ENCODE assay signal across 8 cellular contexts in the genomic region with DNA sequence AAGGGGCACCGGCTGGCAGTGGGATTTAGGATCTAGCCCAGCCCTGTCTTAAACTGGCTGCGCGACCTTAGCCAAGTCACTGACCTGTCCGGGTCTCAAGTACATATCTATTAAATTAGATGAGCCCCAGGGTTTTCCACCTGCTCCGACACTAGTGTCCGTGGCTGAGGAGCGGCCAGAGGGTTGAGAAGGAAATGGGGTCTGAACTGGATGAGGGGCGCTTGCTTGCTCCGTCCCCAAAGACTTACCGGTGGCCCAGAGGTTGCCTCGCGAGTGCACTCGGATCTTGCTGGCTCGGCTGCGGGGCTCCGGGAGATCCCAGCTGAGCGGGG. TPM values are rescaled to one million over a fixed set of nuclear protein-coding genes. Genes with fewer than 3 reads are reported as not detected.
DNase-seq lines count a peak whose midpoint lies in the region; ATAC-seq and TF ChIP-seq lines count a peak whose summit lies in the region.

No MANE protein-coding gene starts in this region.

- H3K9me3 ChIP-seq in left lung: no peaks in the 10 kb centered on the region
- no peaks in the 10 kb centered on the region for H3K9me3 ChIP-seq in thymus (ENCODE audit: control insufficient read depth)

- WGBS in thymus: 32% methylated on average over 17 of the region's 17 CpGs

- peaks cover 22% of the 10 kb centered on the region for H3K4me1 Mint-ChIP-seq in activated CD4-positive, alpha-beta T cell treated with anti-CD3 and anti-CD28 coated beads, Interleukin-2, amount 10 ng/mL, durations not matched to agents 24 days and 14 days
- peaks cover 45% of the 10 kb centered on the region for H3K4me1 Mint-ChIP-seq in activated naive CD8-positive, alpha-beta T cell treated with anti-CD3 and anti-CD28 coated beads, Interleukin-2, amount 50 U/mL, for 24 hours

- peak overlapping the region; percentile 78 for H3K4me3 Mint-ChIP-seq in activated CD4-positive, alpha-beta T cell treated with anti-CD3 and anti-CD28 coated beads, Interleukin-2, amount 10 ng/mL, durations not matched to agents 24 days and 14 days
- H3K4me3 Mint-ChIP-seq in activated naive CD8-positive, alpha-beta T cell treated with anti-CD3 and anti-CD28 coated beads, Interleukin-2, amount 50 U/mL, for 24 hours: peak overlapping the region; percentile 69

- peaks cover 9% of the 10 kb centered on the region for H3K36me3 Mint-ChIP-seq in activated CD4-positive, alpha-beta T cell treated with anti-CD3 and anti-CD28 coated beads, Interleukin-2, amount 10 ng/mL, durations not matched to agents 24 days and 14 days (ENCODE audit: low read depth)
- no peaks in the 10 kb centered on the region for H3K36me3 Mint-ChIP-seq in activated naive CD8-positive, alpha-beta T cell treated with anti-CD3 and anti-CD28 coated beads, Interleukin-2, amount 50 U/mL, for 24 hours (ENCODE audit: low read depth)

- intact Hi-C loops in activated CD4-positive, alpha-beta T cell treated with anti-CD3 and anti-CD28 coated beads, Interleukin-2, amount 10 ng/mL, durations not matched to agents 24 days and 14 days (cut with micrococcal nuclease): loop anchor here (1.0 kb wide), 2 partner anchors 12 to 55 kb away; no protein-coding TSS in a partner anchor
- intact Hi-C loops in left lung (cut with DNase I): no loop called here

- DNase-seq in activated CD4-positive, alpha-beta T cell treated with anti-CD3 and anti-CD28 coated beads, Interleukin-2, amount 10 ng/mL, durations not matched to agents 24 days and 14 days: no peak
- DNase-seq in activated CD4-positive, alpha-beta T cell treated with anti-CD3 and anti-CD28 coated beads, Interleukin-2, amount 50 U/mL, for 1 hour: no peak
- no peak for DNase-seq in activated naive CD8-positive, alpha-beta T cell treated with anti-CD3 and anti-CD28 coated beads, Interleukin-2, amount 50 U/mL, for 24 hours
- no peak for DNase-seq in left lung
- DNase-seq in GM19238 (ENCODE audit: insufficient read length, low spot score): no peak
- DNase-seq in activated CD4-positive, alpha-beta T cell treated with anti-CD3 and anti-CD28 coated beads, Interleukin-2, amount 50 U/mL, for 48 hours: no peak

- H3K27me3 ChIP-seq in left lung (no peaks in the 10 kb centered on the region), thymus (ENCODE audit: control insufficient read depth, insufficient read depth) (no peaks in the 10 kb centered on the region)

- TF ChIP-seq CTCF in left lung (IDR thresholded peaks at IDR 0.05): no peak

- peak overlapping the region; percentile 75 for H3K27ac Mint-ChIP-seq in activated CD4-positive, alpha-beta T cell treated with anti-CD3 and anti-CD28 coated beads, Interleukin-2, amount 10 ng/mL, durations not matched to agents 24 days and 14 days
- peak overlapping the region; percentile 39 for H3K27ac Mint-ChIP-seq in activated naive CD8-positive, alpha-beta T cell treated with anti-CD3 and anti-CD28 coated beads, Interleukin-2, amount 50 U/mL, for 24 hours

- no peak for ATAC-seq in activated naive CD8-positive, alpha-beta T cell treated with anti-CD3 and anti-CD28 coated beads, Interleukin-2, amount 50 U/mL, for 24 hours
- no peak for ATAC-seq in left lung
- no peak for ATAC-seq in HG02840 (IDR thresholded peaks at IDR 0.05; ENCODE audit: low FRiP score, unreplicated experiment)

- H3K9me3 Mint-ChIP-seq in activated CD4-positive, alpha-beta T cell treated with anti-CD3 and anti-CD28 coated beads, Interleukin-2, amount 10 ng/mL, durations not matched to agents 24 days and 14 days: no peaks in the 10 kb centered on the region
- H3K9me3 Mint-ChIP-seq in activated naive CD8-positive, alpha-beta T cell treated with anti-CD3 and anti-CD28 coated beads, Interleukin-2, amount 50 U/mL, for 24 hours: no peaks in the 10 kb centered on the region

- H3K4me3 ChIP-seq in left lung (peak overlapping the region; percentile 46 to 53), thymus (ENCODE audit: low read length) (peak overlapping the region; percentile 60)

- H3K36me3 ChIP-seq in left lung (no peaks in the 10 kb centered on the region), thymus (ENCODE audit: control insufficient read depth, insufficient read depth) (peaks cover 4% of the 10 kb centered on the region)

- H3K27ac ChIP-seq in left lung (peak overlapping the region; percentile 19 to 69), thymus (ENCODE audit: low read depth) (peak overlapping the region; percentile 80)

- H3K27me3 Mint-ChIP-seq in activated CD4-positive, alpha-beta T cell treated with anti-CD3 and anti-CD28 coated beads, Interleukin-2, amount 10 ng/mL, durations not matched to agents 24 days and 14 days: no peaks in the 10 kb centered on the region
- H3K27me3 Mint-ChIP-seq in activated naive CD8-positive, alpha-beta T cell treated with anti-CD3 and anti-CD28 coated beads, Interleukin-2, amount 50 U/mL, for 24 hours: no peaks in the 10 kb centered on the region

- H3K4me1 ChIP-seq in left lung: peaks cover 11 to 40% of the 10 kb centered on the region in 2 donors
- H3K4me1 ChIP-seq in thymus (ENCODE audit: control insufficient read depth, insufficient read depth, low read length): peaks cover 16% of the 10 kb centered on the region

RNA-seq across cellular contexts. Expression of gene NMB, which starts 0.3 kb away (rescaled TPM):
- total RNA-seq in activated CD4-positive, alpha-beta T cell treated with anti-CD3 and anti-CD28 coated beads, Interleukin-2, amount 10 ng/mL, durations not matched to agents 24 days and 14 days: 2.8 and 3.7 TPM in 2 replicates
- total RNA-seq in left lung: 1 to 10 TPM; 4.6 to 6.6 TPM
- 4.9 TPM for polyA plus RNA-seq in thymus

RNA-seq across cellular contexts. Expression of gene WDR73, which starts 3.6 kb away (rescaled TPM):
- 24.5 and 28.0 TPM in 2 replicates for total RNA-seq in activated CD4-positive, alpha-beta T cell treated with anti-CD3 and anti-CD28 coated beads, Interleukin-2, amount 10 ng/mL, durations not matched to agents 24 days and 14 days
- total RNA-seq in left lung: 10 to 100 TPM; 25.5 to 25.7 TPM
- 22.4 TPM for polyA plus RNA-seq in thymus

RNA-seq across cellular contexts. Expression of gene ZSCAN2, which starts 56.9 kb away (rescaled TPM):
- total RNA-seq in activated CD4-positive, alpha-beta T cell treated with anti-CD3 and anti-CD28 coated beads, Interleukin-2, amount 10 ng/mL, durations not matched to agents 24 days and 14 days: 6.8 TPM in 2 replicates
- 1 to 10 TPM; 5.8 to 7.6 TPM for total RNA-seq in left lung
- polyA plus RNA-seq in thymus: 8.4 TPM

RNA-seq across cellular contexts. Expression of gene SEC11A, which starts 58.2 kb away (rescaled TPM):
- 101 and 108 TPM in 2 replicates for total RNA-seq in activated CD4-positive, alpha-beta T cell treated with anti-CD3 and anti-CD28 coated beads, Interleukin-2, amount 10 ng/mL, durations not matched to agents 24 days and 14 days
- total RNA-seq in left lung: 100 to 1,000 TPM; 159 to 160 TPM
- 158 TPM for polyA plus RNA-seq in thymus
